ENCODE assay signal across 24 cellular contexts in genomic region chr3:152209060-152209459, GRCh38. TPM values are rescaled to one million over a fixed set of nuclear protein-coding genes. Genes with fewer than 3 reads are reported as not detected.
DNase-seq lines count a peak whose midpoint lies in the region; ATAC-seq and TF ChIP-seq lines count a peak whose summit lies in the region.
"Had no signal": no experiment of that assay in that cellular context is flagged by ENCODE, and none has a peak within 500 bp of the region (broad histone marks: within the 10 kb centered on the region; RNA-seq: fewer than 3 reads in every experiment).

No MANE protein-coding gene starts in this region.

- intact Hi-C loops in transverse colon (cut with DNase I; ENCODE audit: low total_unique reads), result loop anchor here (10.0 kb wide), 1 partner anchor 56 kb away; the partner anchor contains the start of gene MBNL1

- H3K27ac ChIP-seq in coronary artery (no peak overlapping the region), transverse colon (no peak overlapping the region)
- H3K27ac ChIP-seq: spleen, uterus, VCaP had no signal

- H3K27me3 ChIP-seq in transverse colon, result no peaks in the 10 kb centered on the region
- H3K27me3 ChIP-seq: spleen, uterus had no signal

- TF ChIP-seq EP300 in transverse colon (IDR thresholded peaks at IDR 0.05; ENCODE audit: low read depth), result no peak

- H3K4me3 Mint-ChIP-seq in activated T-cell treated with anti-CD3 and anti-CD28 coated beads, Interleukin-2, amount 50 U/mL, for 24 hours, result no peak overlapping the region
- peak overlapping the region in 2 of 3 donors; percentile 37 to 39 for H3K4me3 Mint-ChIP-seq in T-cell
- H3K4me3 Mint-ChIP-seq in stimulated activated effector memory CD8-positive, alpha-beta T cell treated with anti-CD3 and anti-CD28 coated beads, Interleukin-12 subunit alpha, Interleukin-12 subunit beta, amount 100 ng/mL, for 72 hours, result peak overlapping the region; percentile 12

- H3K36me3 ChIP-seq in transverse colon, result no peaks in the 10 kb centered on the region
- H3K36me3 ChIP-seq: spleen, uterus had no signal

- in situ Hi-C loops in transverse colon (cut with MboI; ENCODE audit: low pct_ligation_motif_present in 1 of 4, low pct_unique_long_range_greater_than_20kb in 1 of 4, low sequenced_read_pairs in 3 of 4), result loop anchor here in 1 of 4 donors (10.0 kb wide), 1 partner anchor 56 kb away; the partner anchor contains the start of gene MBNL1

- TF ChIP-seq CTCF in coronary artery (IDR thresholded peaks at IDR 0.05), result no peak
- TF ChIP-seq CTCF in transverse colon (IDR thresholded peaks at IDR 0.05), result no peak

- no peaks in the 10 kb centered on the region for H3K27me3 Mint-ChIP-seq in activated T-cell treated with anti-CD3 and anti-CD28 coated beads, Interleukin-2, amount 50 U/mL, for 24 hours
- H3K27me3 Mint-ChIP-seq in T-cell, result no peaks in the 10 kb centered on the region

- H3K4me1 Mint-ChIP-seq in activated T-cell treated with anti-CD3 and anti-CD28 coated beads, Interleukin-2, amount 50 U/mL, for 24 hours (ENCODE audit: low read depth), result peaks cover 79% of the 10 kb centered on the region
- peaks cover 79 to 87% (median 80%) of the 10 kb centered on the region in 3 donors for H3K4me1 Mint-ChIP-seq in T-cell
- H3K4me1 Mint-ChIP-seq in stimulated activated effector memory CD8-positive, alpha-beta T cell treated with anti-CD3 and anti-CD28 coated beads, Interleukin-12 subunit alpha, Interleukin-12 subunit beta, amount 100 ng/mL, for 72 hours, result peaks cover 51% of the 10 kb centered on the region

- no peaks in the 10 kb centered on the region for H3K9me3 ChIP-seq in transverse colon
- H3K9me3 ChIP-seq: uterus had no signal

- WGBS in transverse colon (ENCODE audit: low coverage in 1 of 2), 2 donors, result 88 to 92% methylated on average over 2 of the region's 2 CpGs

- no peak for DNase-seq in activated T-cell treated with anti-CD3 and anti-CD28 coated beads, Interleukin-2, amount 50 U/mL, for 24 hours
- no peak for DNase-seq in activated T-cell treated with anti-CD3 and anti-CD28 coated beads, Interleukin-2, amount 50 U/mL, for 1 hour
- DNase-seq in T-cell (no peak), coronary artery (ENCODE audit: low spot score) (no peak), transverse colon (no peak)
- no peak for DNase-seq in stimulated activated effector memory CD8-positive, alpha-beta T cell treated with anti-CD3 and anti-CD28 coated beads, Interleukin-12 subunit alpha, Interleukin-12 subunit beta, amount 100 ng/mL, for 72 hours (ENCODE audit: low spot score in 2 of 2)
- no peak for DNase-seq in effector CD4-positive, alpha-beta T cell
- DNase-seq: ACHN; activated CD8-positive, alpha-beta memory T cell treated with anti-CD3 and anti-CD28 coated beads for 24 hours; activated gamma-delta T cell; C1 segment of cervical spinal cord; head of caudate nucleus; Karpas-422; left ventricle myocardium superior; NCI-H1048; NCI-H1930; NCI-H345; SHP77; spleen; substantia nigra; uterus had no signal

- H3K4me3 ChIP-seq in coronary artery, result peak overlapping the region; percentile 8
- H3K4me3 ChIP-seq in transverse colon, result no peak overlapping the region
- H3K4me3 ChIP-seq: spleen, uterus had no signal

- H3K9me3 Mint-ChIP-seq in activated T-cell treated with anti-CD3 and anti-CD28 coated beads, Interleukin-2, amount 50 U/mL, for 24 hours, result no peaks in the 10 kb centered on the region
- no peaks in the 10 kb centered on the region for H3K9me3 Mint-ChIP-seq in T-cell
- H3K9me3 Mint-ChIP-seq in stimulated activated effector memory CD8-positive, alpha-beta T cell treated with anti-CD3 and anti-CD28 coated beads, Interleukin-12 subunit alpha, Interleukin-12 subunit beta, amount 100 ng/mL, for 72 hours, result no peaks in the 10 kb centered on the region

- H3K36me3 Mint-ChIP-seq in activated T-cell treated with anti-CD3 and anti-CD28 coated beads, Interleukin-2, amount 50 U/mL, for 24 hours (ENCODE audit: low read depth), result peaks cover 3% of the 10 kb centered on the region
- no peaks in the 10 kb centered on the region for H3K36me3 Mint-ChIP-seq in T-cell
- no peaks in the 10 kb centered on the region for H3K36me3 Mint-ChIP-seq in stimulated activated effector memory CD8-positive, alpha-beta T cell treated with anti-CD3 and anti-CD28 coated beads, Interleukin-12 subunit alpha, Interleukin-12 subunit beta, amount 100 ng/mL, for 72 hours

- no peak for TF ChIP-seq POLR2A in transverse colon (IDR thresholded peaks at IDR 0.05)

- POLR2A ChIA-PET in T-cell (lab: Charles Lee), result interaction anchor here (0.6 to 1.4 kb wide), 7 partner anchors 10 to 141 kb away, joined by 3 to 13 read pairs (median 3); no protein-coding TSS in a partner anchor

- ATAC-seq in T-cell (replicated peaks in 1 of 4), result no peak
- peak; percentile 88 for ATAC-seq in stimulated activated effector memory CD8-positive, alpha-beta T cell treated with anti-CD3 and anti-CD28 coated beads, Interleukin-12 subunit alpha, Interleukin-12 subunit beta, amount 100 ng/mL, for 72 hours
- ATAC-seq in GM18511 (IDR thresholded peaks at IDR 0.05; ENCODE audit: unreplicated experiment), result no peak
- ATAC-seq: HCT116, left ventricle myocardium superior had no signal

- CTCF ChIA-PET in T-cell (lab: Charles Lee), result interaction anchor here (0.5 to 1.3 kb wide), 3 partner anchors 13 to 178 kb away, joined by 3 to 4 read pairs (median 3); no protein-coding TSS in a partner anchor

- peak overlapping the region; percentile 87 for H3K27ac Mint-ChIP-seq in activated T-cell treated with anti-CD3 and anti-CD28 coated beads, Interleukin-2, amount 50 U/mL, for 24 hours
- peak overlapping the region; percentile 80 to 83 for H3K27ac Mint-ChIP-seq in T-cell
- peak overlapping the region; percentile 27 for H3K27ac Mint-ChIP-seq in stimulated activated effector memory CD8-positive, alpha-beta T cell treated with anti-CD3 and anti-CD28 coated beads, Interleukin-12 subunit alpha, Interleukin-12 subunit beta, amount 100 ng/mL, for 72 hours

- peaks cover 0 to 47% (median 36%) of the 10 kb centered on the region in 4 donors for H3K4me1 ChIP-seq in transverse colon
- H3K4me1 ChIP-seq: uterus had no signal

RNA-seq across cellular contexts. Expression of gene MBNL1, which starts 59.7 kb away (rescaled TPM):
- total RNA-seq in T-cell (100 to 1,000 TPM; 408 to 705 (median 423) TPM), transverse colon (100 to 1,000 TPM; 232 to 658 (median 509) TPM)

Comparison
In these comparisons a context has a peak if more than half of its experiments do, and no peak if none do; other contexts are left out.
1. H3K27ac Mint-ChIP-seq: peak in every context shown above with its lines; median percentile 87 in activated T-cell treated with anti-CD3 and anti-CD28 coated beads, Interleukin-2, amount 50 U/mL, for 24 hours; 82 in T-cell; 27 in stimulated activated effector memory CD8-positive, alpha-beta T cell treated with anti-CD3 and anti-CD28 coated beads, Interleukin-12 subunit alpha, Interleukin-12 subunit beta, amount 100 ng/mL, for 72 hours.